Comparison of ENCODE assay signal across 1 cellular context in the genomic region with DNA sequence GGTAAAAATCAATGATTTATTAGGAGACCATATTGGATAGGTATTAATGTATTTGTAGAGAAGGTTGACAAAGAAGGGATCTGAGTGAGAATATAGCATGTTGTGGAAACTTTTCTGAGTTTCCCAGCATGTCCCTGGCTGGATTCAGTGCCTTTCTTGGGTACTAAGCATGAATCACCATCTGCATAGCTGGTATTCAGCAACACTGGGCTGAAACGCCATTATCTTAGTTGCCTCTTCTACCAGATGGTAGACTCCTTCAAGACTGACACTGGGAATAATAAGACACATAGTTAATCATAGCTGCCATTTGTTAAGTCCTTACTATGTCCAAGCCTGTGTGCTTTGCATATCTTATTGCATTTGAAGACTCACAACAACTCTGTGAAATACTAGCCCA.
TF ChIP-seq lines count a peak whose summit lies in the region.

No MANE protein-coding gene starts in this region.

TF ChIP-seq in SK-N-SH treated with all-trans-retinoic acid at 6 μM for 48 hours, 23 proteins besides CTCF, POLR2A, EP300 and RAD21 (continued from another document):
- TF ChIP-seq ZNF565 (CRISPR knock-in tag; conservative IDR thresholded peaks at IDR 0.05; ENCODE audit: low read depth) (no peak), BACH2 (CRISPR knock-in tag; IDR thresholded peaks at IDR 0.05; ENCODE audit: borderline replicate concordance) (no peak), CSDC2 (CRISPR knock-in tag; IDR thresholded peaks at IDR 0.05) (no peak), ZFP3 (CRISPR knock-in tag; IDR thresholded peaks at IDR 0.05) (no peak), SNAI2 (CRISPR knock-in tag; IDR thresholded peaks at IDR 0.05) (no peak)
- TF ChIP-seq, protein P1, sequence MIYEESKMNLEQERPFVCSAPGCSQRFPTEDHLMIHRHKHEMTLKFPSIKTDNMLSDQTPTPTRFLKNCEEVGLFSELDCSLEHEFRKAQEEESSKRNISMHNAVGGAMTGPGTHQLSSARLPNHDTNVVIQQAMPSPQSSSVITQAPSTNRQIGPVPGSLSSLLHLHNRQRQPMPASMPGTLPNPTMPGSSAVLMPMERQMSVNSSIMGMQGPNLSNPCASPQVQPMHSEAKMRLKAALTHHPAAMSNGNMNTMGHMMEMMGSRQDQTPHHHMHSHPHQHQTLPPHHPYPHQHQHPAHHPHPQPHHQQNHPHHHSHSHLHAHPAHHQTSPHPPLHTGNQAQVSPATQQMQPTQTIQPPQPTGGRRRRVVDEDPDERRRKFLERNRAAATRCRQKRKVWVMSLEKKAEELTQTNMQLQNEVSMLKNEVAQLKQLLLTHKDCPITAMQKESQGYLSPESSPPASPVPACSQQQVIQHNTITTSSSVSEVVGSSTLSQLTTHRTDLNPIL (CRISPR knock-in tag; IDR thresholded peaks at IDR 0.05; ENCODE audit: low read depth): no peak
- TF ChIP-seq, protein P2, sequence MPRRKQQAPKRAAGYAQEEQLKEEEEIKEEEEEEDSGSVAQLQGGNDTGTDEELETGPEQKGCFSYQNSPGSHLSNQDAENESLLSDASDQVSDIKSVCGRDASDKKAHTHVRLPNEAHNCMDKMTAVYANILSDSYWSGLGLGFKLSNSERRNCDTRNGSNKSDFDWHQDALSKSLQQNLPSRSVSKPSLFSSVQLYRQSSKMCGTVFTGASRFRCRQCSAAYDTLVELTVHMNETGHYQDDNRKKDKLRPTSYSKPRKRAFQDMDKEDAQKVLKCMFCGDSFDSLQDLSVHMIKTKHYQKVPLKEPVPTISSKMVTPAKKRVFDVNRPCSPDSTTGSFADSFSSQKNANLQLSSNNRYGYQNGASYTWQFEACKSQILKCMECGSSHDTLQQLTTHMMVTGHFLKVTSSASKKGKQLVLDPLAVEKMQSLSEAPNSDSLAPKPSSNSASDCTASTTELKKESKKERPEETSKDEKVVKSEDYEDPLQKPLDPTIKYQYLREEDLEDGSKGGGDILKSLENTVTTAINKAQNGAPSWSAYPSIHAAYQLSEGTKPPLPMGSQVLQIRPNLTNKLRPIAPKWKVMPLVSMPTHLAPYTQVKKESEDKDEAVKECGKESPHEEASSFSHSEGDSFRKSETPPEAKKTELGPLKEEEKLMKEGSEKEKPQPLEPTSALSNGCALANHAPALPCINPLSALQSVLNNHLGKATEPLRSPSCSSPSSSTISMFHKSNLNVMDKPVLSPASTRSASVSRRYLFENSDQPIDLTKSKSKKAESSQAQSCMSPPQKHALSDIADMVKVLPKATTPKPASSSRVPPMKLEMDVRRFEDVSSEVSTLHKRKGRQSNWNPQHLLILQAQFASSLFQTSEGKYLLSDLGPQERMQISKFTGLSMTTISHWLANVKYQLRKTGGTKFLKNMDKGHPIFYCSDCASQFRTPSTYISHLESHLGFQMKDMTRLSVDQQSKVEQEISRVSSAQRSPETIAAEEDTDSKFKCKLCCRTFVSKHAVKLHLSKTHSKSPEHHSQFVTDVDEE (CRISPR knock-in tag; IDR thresholded peaks at IDR 0.05): no peak
